ENCODE assay signal across 20 cellular contexts in genomic region chr21:43173930-43174329, GRCh38. TPM values are rescaled to one million over a fixed set of nuclear protein-coding genes. Genes with fewer than 3 reads are reported as not detected.
"Had no signal": no experiment of that assay in that cellular context is flagged by ENCODE, and none has a peak within 500 bp of the region (broad histone marks: within the 10 kb centered on the region; RNA-seq: fewer than 3 reads in every experiment).

No MANE protein-coding gene starts in this region.

RNA-seq across cellular contexts. Expression of gene CRYAA, which starts 5.1 kb away (rescaled TPM):
- total RNA-seq: activated B cell treated with CpG ODN at 0.5 μM for 24 hours; activated CD4-positive, alpha-beta memory T cell treated with anti-CD3 and anti-CD28 coated beads for 36 hours; activated CD4-positive, alpha-beta T cell treated with anti-CD3 and anti-CD28 coated beads, Interleukin-2, amount 10 ng/mL, durations not matched to agents 24 days and 14 days; activated CD8-positive, alpha-beta memory T cell treated with anti-CD3 and anti-CD28 coated beads, Interleukin-2, amount 10 ng/mL, durations not matched to agents 7 days and 5 days; activated CD8-positive, alpha-beta T cell treated with anti-CD3 and anti-CD28 coated beads for 36 hours; activated naive CD4-positive, alpha-beta T cell treated with anti-CD3 and anti-CD28 coated beads for 36 hours; activated naive CD4-positive, alpha-beta T cell treated with anti-CD3 and anti-CD28 coated beads, Interleukin-2, amount 50 U/mL, for 72 hours; activated naive CD8-positive, alpha-beta T cell treated with anti-CD3 and anti-CD28 coated beads for 36 hours; activated T-cell treated with anti-CD3 and anti-CD28 coated beads, Interleukin-2, amount 50 U/mL, for 4 hours; activated T-cell treated with anti-CD3 and anti-CD28 coated beads, Interleukin-2, amount 50 U/mL, for 72 hours; activated T-helper 1 cell treated with anti-CD3 and anti-CD28 coated beads, Interleukin-12 subunit alpha, Interleukin-12 subunit beta, Interleukin-2, Interleukin-4 antibody, amounts not matched to agents 30 ng/mL and 10 ng/mL and 1 ng/mL, durations not matched to agents 14 hours and 24 hours and 36 hours; activated T-helper 17 cell treated with anti-CD3 and anti-CD28 coated beads, Interleukin-2, amount 50 U/mL, for 72 hours; ascending aorta; bronchial epithelial cell; cardiac muscle cell; T-cell; T-helper 1 cell treated with Interleukin-12 subunit alpha and Interleukin-12 subunit beta and Interleukin-4 antibody, amounts not matched to agents 30 ng/mL and 1 ng/mL, for 36 hours; T-helper 17 cell; T-helper 2 cell treated with Interferon-gamma antibody and Interleukin-4, amounts not matched to agents 100 ng/mL and 5 ng/mL, for 36 hours had no signal
- polyA plus RNA-seq: adipose tissue, cardiac muscle cell had no signal
